ENCODE assay signal across 18 cellular contexts in the genomic region with DNA sequence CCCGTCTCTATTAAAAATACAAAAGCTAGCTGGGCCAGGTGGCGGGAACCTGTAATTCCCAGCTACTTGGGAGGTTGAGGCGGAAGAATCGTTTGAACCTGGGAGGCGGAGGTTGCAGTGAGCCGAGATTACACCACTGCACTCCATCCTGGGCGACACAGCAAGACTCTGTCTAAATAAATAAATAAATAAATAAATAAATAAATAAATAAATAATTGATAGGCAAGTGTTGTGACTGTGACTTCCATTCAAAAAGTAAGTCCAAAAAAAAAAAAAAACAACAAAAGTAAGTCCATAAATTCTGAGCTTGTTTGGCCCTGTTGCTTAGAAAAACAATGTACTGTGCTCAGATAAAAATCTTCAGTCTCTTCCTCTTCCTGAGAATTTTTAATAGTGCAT. TPM values are rescaled to one million over a fixed set of nuclear protein-coding genes. Genes with fewer than 3 reads are reported as not detected.
DNase-seq lines count a peak whose midpoint lies in the region; ATAC-seq and TF ChIP-seq lines count a peak whose summit lies in the region.
"Had no signal": no experiment of that assay in that cellular context is flagged by ENCODE, and none has a peak within 500 bp of the region (broad histone marks: within the 10 kb centered on the region; RNA-seq: fewer than 3 reads in every experiment).

No MANE protein-coding gene starts in this region.

- H3K27me3 ChIP-seq in stomach smooth muscle (ENCODE audit: control insufficient read depth in 1 of 2, insufficient read depth in 2 of 2, low read length in 2 of 2), result no peaks in the 10 kb centered on the region
- H3K27me3 ChIP-seq: tibial nerve had no signal

- H3K36me3 Mint-ChIP-seq in nephron progenitor cell (ENCODE audit: low read depth), result peaks cover 18% of the 10 kb centered on the region
- peaks cover 7% of the 10 kb centered on the region for H3K36me3 Mint-ChIP-seq in MCF 10A (ENCODE audit: insufficient read depth, unreplicated experiment)

- H3K4me3 ChIP-seq in LNCaP clone FGC (ENCODE audit: low read depth, low read length), result no peak overlapping the region
- peak overlapping the region; percentile 97 for H3K4me3 ChIP-seq in coronary artery
- H3K4me3 ChIP-seq in stomach smooth muscle (ENCODE audit: low read length in 2 of 2), result peak overlapping the region; percentile 72 to 95

- BruUV-seq in MCF 10A (replicated peaks; lab: Mats Ljungman, UMichigan), result no TSS peak

- H3K4me1 Mint-ChIP-seq in nephron progenitor cell, result peaks cover 51% of the 10 kb centered on the region
- H3K4me1 Mint-ChIP-seq in MCF 10A (ENCODE audit: insufficient read depth, unreplicated experiment), result no peaks in the 10 kb centered on the region

- intact Hi-C loops in MCF 10A (cut with micrococcal nuclease), result no loop called here

- H3K27me3 Mint-ChIP-seq in nephron progenitor cell (ENCODE audit: low read depth, poor library complexity) (peaks cover 5% of the 10 kb centered on the region), MCF 10A (ENCODE audit: insufficient read depth, unreplicated experiment) (no peaks in the 10 kb centered on the region)

- DNase-seq in LNCaP clone FGC (ENCODE audit: low read depth) (peak; percentile 48), coronary artery (ENCODE audit: low spot score) (no peak), nephron progenitor cell (no peak), activated gamma-delta T cell treated with Interleukin-2 at 50 U/mL for 16 hours (no peak), MCF 10A (ENCODE audit: unreplicated experiment) (no peak)
- DNase-seq: activated CD4-positive, alpha-beta T cell treated with anti-CD3 and anti-CD28 coated beads for 1 hour; activated effector memory CD4-positive, alpha-beta T cell treated with anti-CD3 and anti-CD28 coated beads, Interleukin-2, amount 50 U/mL, for 16 hours; anterior cingulate cortex; Caco-2; Kasumi-1; midbrain; NCI-H1417 treated with DMSO at 0.1 percent for 48 hours; occipital lobe; stimulated activated CD4-positive, alpha-beta T cell treated with anti-CD3 and anti-CD28 coated beads, Interleukin-4, amount 100 ng/mL, for 4 hours; T-helper 9 cell had no signal

- POLR2A ChIA-PET in MCF 10A (lab: Yijun Ruan, JAX), result no interaction called here

- H3K9ac ChIP-seq in stomach smooth muscle (ENCODE audit: low read length in 2 of 2), result no peak overlapping the region

- H3K27ac ChIP-seq in coronary artery (peak overlapping the region in 1 of 2 donors; percentile 36), stomach smooth muscle (ENCODE audit: low read length) (peak overlapping the region; percentile 99)

- peaks cover 35% of the 10 kb centered on the region for H3K4me1 ChIP-seq in stomach smooth muscle (ENCODE audit: control insufficient read depth, insufficient read depth, low read length)
- H3K4me1 ChIP-seq: Caco-2 had no signal

- H3K36me3 ChIP-seq in stomach smooth muscle (ENCODE audit: control insufficient read depth in 2 of 2, insufficient read depth in 2 of 2, low read length in 2 of 2), result no peaks in the 10 kb centered on the region
- H3K36me3 ChIP-seq: tibial nerve had no signal

- TF ChIP-seq CTCF in LNCaP clone FGC (IDR thresholded peaks at IDR 0.05; ENCODE audit: control insufficient read depth, extremely low read depth, insufficient read depth) (no peak), coronary artery (IDR thresholded peaks at IDR 0.05) (no peak), nephron progenitor cell (IDR thresholded peaks at IDR 0.05) (no peak), MCF 10A (IDR thresholded peaks at IDR 0.05; ENCODE audit: unreplicated experiment) (no peak)

- H3K9me3 ChIP-seq in stomach smooth muscle (ENCODE audit: control insufficient read depth in 2 of 2, low read length in 2 of 2), result no peaks in the 10 kb centered on the region
- H3K9me3 ChIP-seq: Caco-2, tibial nerve had no signal

- no peak for ATAC-seq in GM21717 (IDR thresholded peaks at IDR 0.05; ENCODE audit: unreplicated experiment)

- H3K27ac Mint-ChIP-seq in nephron progenitor cell (no peak overlapping the region), MCF 10A (ENCODE audit: low read depth, unreplicated experiment) (no peak overlapping the region)

- CTCF ChIA-PET in MCF 10A (lab: Yijun Ruan, JAX), result interaction anchor here (0.6 kb wide), 1 partner anchor 143 kb away, joined by 5 read pairs; no protein-coding TSS in a partner anchor

- H3K4me3 Mint-ChIP-seq in nephron progenitor cell (peak overlapping the region; percentile 94), MCF 10A (ENCODE audit: unreplicated experiment) (no peak overlapping the region)

- peaks cover 1% of the 10 kb centered on the region for H3K9me3 Mint-ChIP-seq in nephron progenitor cell
- no peaks in the 10 kb centered on the region for H3K9me3 Mint-ChIP-seq in MCF 10A (ENCODE audit: unreplicated experiment)

RNA-seq across cellular contexts. Expression of a gene that starts 2.2 kb away (rescaled TPM):
- total RNA-seq in MCF 10A (2022), result 0.23 and 0.42 TPM in 2 replicates
